Comparison of ENCODE assay signal across 1 cellular context in the genomic region with DNA sequence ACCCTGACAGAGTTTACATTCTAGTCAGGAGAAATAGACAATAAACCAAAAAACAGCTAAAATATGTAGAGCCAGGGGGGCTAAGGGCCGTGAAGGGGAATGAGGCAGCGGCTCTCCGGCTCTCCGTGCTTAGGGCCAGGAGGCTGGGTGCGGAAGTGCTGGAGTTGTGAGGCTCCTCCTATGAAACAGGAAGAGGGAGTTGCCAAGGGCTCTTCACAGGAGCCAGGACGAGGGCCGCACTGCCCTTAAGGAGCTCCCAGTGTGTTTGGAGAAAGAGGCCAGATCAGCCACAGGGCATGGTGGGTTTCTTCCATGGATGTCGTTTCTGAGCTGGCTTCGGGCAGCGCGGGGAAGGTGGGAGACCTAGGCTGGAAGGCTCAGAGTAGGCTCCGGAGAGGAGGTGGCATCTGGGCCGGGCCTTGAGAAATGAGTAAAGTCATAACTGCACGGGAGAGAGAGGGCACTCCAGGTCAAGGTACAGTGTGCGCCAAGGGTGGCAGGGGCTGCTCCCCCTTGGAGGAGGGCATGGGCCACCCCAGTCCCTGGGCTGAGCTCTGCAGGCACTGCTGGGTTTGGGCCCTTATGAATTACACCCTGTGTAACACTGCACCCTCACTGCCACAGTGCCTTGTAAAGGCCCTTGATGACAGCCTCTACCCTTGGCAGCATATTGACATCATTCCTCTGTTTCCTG.
TF ChIP-seq lines count a peak whose summit lies in the region.

No MANE protein-coding gene starts in this region.

TF ChIP-seq in WTC11, 78 proteins besides CTCF, POLR2A, EP300 and RAD21 (continued from another document):
- TF ChIP-seq, protein P1, sequence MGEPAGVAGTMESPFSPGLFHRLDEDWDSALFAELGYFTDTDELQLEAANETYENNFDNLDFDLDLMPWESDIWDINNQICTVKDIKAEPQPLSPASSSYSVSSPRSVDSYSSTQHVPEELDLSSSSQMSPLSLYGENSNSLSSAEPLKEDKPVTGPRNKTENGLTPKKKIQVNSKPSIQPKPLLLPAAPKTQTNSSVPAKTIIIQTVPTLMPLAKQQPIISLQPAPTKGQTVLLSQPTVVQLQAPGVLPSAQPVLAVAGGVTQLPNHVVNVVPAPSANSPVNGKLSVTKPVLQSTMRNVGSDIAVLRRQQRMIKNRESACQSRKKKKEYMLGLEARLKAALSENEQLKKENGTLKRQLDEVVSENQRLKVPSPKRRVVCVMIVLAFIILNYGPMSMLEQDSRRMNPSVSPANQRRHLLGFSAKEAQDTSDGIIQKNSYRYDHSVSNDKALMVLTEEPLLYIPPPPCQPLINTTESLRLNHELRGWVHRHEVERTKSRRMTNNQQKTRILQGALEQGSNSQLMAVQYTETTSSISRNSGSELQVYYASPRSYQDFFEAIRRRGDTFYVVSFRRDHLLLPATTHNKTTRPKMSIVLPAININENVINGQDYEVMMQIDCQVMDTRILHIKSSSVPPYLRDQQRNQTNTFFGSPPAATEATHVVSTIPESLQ (CRISPR knock-in tag; IDR thresholded peaks at IDR 0.05), result no peak
- TF ChIP-seq NFE2L1 (CRISPR knock-in tag; IDR thresholded peaks at IDR 0.05), result no peak
- TF ChIP-seq, protein P2, sequence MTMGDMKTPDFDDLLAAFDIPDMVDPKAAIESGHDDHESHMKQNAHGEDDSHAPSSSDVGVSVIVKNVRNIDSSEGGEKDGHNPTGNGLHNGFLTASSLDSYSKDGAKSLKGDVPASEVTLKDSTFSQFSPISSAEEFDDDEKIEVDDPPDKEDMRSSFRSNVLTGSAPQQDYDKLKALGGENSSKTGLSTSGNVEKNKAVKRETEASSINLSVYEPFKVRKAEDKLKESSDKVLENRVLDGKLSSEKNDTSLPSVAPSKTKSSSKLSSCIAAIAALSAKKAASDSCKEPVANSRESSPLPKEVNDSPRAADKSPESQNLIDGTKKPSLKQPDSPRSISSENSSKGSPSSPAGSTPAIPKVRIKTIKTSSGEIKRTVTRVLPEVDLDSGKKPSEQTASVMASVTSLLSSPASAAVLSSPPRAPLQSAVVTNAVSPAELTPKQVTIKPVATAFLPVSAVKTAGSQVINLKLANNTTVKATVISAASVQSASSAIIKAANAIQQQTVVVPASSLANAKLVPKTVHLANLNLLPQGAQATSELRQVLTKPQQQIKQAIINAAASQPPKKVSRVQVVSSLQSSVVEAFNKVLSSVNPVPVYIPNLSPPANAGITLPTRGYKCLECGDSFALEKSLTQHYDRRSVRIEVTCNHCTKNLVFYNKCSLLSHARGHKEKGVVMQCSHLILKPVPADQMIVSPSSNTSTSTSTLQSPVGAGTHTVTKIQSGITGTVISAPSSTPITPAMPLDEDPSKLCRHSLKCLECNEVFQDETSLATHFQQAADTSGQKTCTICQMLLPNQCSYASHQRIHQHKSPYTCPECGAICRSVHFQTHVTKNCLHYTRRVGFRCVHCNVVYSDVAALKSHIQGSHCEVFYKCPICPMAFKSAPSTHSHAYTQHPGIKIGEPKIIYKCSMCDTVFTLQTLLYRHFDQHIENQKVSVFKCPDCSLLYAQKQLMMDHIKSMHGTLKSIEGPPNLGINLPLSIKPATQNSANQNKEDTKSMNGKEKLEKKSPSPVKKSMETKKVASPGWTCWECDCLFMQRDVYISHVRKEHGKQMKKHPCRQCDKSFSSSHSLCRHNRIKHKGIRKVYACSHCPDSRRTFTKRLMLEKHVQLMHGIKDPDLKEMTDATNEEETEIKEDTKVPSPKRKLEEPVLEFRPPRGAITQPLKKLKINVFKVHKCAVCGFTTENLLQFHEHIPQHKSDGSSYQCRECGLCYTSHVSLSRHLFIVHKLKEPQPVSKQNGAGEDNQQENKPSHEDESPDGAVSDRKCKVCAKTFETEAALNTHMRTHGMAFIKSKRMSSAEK (CRISPR knock-in tag; IDR thresholded peaks at IDR 0.05; ENCODE audit: borderline replicate concordance), result no peak
- TF ChIP-seq MAX (CRISPR knock-in tag; IDR thresholded peaks at IDR 0.05), result no peak
- TF ChIP-seq ZNF416 (CRISPR knock-in tag; IDR thresholded peaks at IDR 0.05), result no peak
- no peak for TF ChIP-seq FOXP1 (CRISPR knock-in tag; IDR thresholded peaks at IDR 0.05; ENCODE audit: borderline replicate concordance)
- TF ChIP-seq SMAD3 (CRISPR knock-in tag; IDR thresholded peaks at IDR 0.05; ENCODE audit: borderline replicate concordance), result no peak
- no peak for TF ChIP-seq OVOL2 (CRISPR knock-in tag; IDR thresholded peaks at IDR 0.05; ENCODE audit: borderline replicate concordance)
- TF ChIP-seq CREB1 (CRISPR knock-in tag; IDR thresholded peaks at IDR 0.05), result no peak
- no peak for TF ChIP-seq NR3C1 (CRISPR knock-in tag; conservative IDR thresholded peaks at IDR 0.05; ENCODE audit: low read depth)
- no peak for TF ChIP-seq NR1H2 (CRISPR knock-in tag; IDR thresholded peaks at IDR 0.05)
- TF ChIP-seq, protein P3, sequence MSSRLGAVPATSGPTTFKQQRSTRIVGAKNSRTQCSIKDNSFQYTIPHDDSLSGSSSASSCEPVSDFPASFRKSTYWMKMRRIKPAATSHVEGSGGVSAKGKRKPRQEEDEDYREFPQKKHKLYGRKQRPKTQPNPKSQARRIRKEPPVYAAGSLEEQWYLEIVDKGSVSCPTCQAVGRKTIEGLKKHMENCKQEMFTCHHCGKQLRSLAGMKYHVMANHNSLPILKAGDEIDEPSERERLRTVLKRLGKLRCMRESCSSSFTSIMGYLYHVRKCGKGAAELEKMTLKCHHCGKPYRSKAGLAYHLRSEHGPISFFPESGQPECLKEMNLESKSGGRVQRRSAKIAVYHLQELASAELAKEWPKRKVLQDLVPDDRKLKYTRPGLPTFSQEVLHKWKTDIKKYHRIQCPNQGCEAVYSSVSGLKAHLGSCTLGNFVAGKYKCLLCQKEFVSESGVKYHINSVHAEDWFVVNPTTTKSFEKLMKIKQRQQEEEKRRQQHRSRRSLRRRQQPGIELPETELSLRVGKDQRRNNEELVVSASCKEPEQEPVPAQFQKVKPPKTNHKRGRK (CRISPR knock-in tag; IDR thresholded peaks at IDR 0.05; ENCODE audit: borderline replicate concordance), result no peak
TF ChIP-seq in WTC11: peak in this region for 0.
